In the genomic region with DNA sequence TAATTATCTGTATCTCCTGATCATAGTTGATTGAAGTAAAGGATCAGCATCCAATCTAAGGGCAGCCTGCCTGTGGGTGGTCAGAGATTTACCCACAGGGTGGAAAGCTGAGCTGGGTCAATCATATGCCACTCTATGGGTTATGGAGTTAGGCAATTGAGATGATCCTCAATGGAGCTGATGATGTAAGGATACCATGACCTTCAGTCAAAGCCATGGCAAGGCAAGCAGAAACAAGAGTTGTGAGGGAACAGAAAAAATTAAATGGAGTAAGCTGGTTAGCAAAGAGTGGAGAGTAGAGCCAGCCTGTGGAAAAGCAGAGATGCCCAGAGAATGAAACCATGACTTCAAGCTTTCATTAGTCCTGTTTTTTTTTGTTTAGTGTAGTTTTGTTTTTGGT, we compare ENCODE assay signal across 16 cellular contexts. TPM values are rescaled to one million over a fixed set of nuclear protein-coding genes. Genes with fewer than 3 reads are reported as not detected.
DNase-seq lines count a peak whose midpoint lies in the region; ATAC-seq, FAIRE-seq and TF ChIP-seq lines count a peak whose summit lies in the region.
"Had no signal": no experiment of that assay in that cellular context is flagged by ENCODE, and none has a peak within 500 bp of the region (broad histone marks: within the 10 kb centered on the region; RNA-seq: fewer than 3 reads in every experiment).

No MANE protein-coding gene starts in this region.

- H3K4me1 ChIP-seq in RWPE2 (ENCODE audit: insufficient read depth, poor library complexity, severe bottlenecking) = no peaks in the 10 kb centered on the region
- peaks cover 1% of the 10 kb centered on the region for H3K4me1 ChIP-seq in psoas muscle

- no peak for DNase-seq in GM12891 (ENCODE audit: insufficient read length, low spot score)
- no peak for DNase-seq in RWPE2 (ENCODE audit: low spot score)
- DNase-seq in fibroblast of gingiva (ENCODE audit: low read depth) = peak; percentile 38
- no peak for DNase-seq in psoas muscle
- DNase-seq in MG63 = no peak
- no peak for DNase-seq in DMS 273 (lab: John Stamatoyannopoulos, UW; ENCODE audit: unreplicated experiment)
- DNase-seq in H4 (ENCODE audit: low spot score) = no peak
- DNase-seq: Calu3; CD4-positive, alpha-beta memory T cell; NCI-H1436; NCI-H2029; NCI-H2171; NCI-H748 treated with DMSO at 0.1 percent for 48 hours; OCI-M1 had no signal

- 0 out of 3 replicates have a peak, but pooled peaks have one; percentile 25 for ATAC-seq in RWPE2 (ENCODE audit: low read depth)
- peak in 3 of 4 donors; percentile 28 to 58 (median 57) for ATAC-seq in psoas muscle
- ATAC-seq: HCT116 had no signal

- no peak for TF ChIP-seq POLR2A in GM12891 (IDR thresholded peaks at IDR 0.05; ENCODE audit: low read depth, low read length)

- TF ChIP-seq CTCF in RWPE2 (IDR thresholded peaks at IDR 0.05; ENCODE audit: poor library complexity, severe bottlenecking) (no peak), psoas muscle (IDR thresholded peaks at IDR 0.05) (peak; percentile 5)

- intact Hi-C loops in psoas muscle (cut with DNase I) = no loop called here

- H3K27me3 ChIP-seq in RWPE2 (ENCODE audit: insufficient read depth, poor library complexity, severe bottlenecking) = no peaks in the 10 kb centered on the region
- H3K27me3 ChIP-seq in psoas muscle (ENCODE audit: insufficient read depth in 3 of 3, low read length in 2 of 3) = no peaks in the 10 kb centered on the region
- no peaks in the 10 kb centered on the region for H3K27me3 ChIP-seq in MG63

- FAIRE-seq in GM12891 (lab: Jason Lieb, UNC) = peak; percentile 5

- no peaks in the 10 kb centered on the region for H3K36me3 ChIP-seq in RWPE2 (ENCODE audit: low read depth)
- no peaks in the 10 kb centered on the region for H3K36me3 ChIP-seq in psoas muscle (ENCODE audit: insufficient read depth in 1 of 2, low read depth in 1 of 2)
- no peaks in the 10 kb centered on the region for H3K36me3 ChIP-seq in MG63

- H3K9me3 ChIP-seq in RWPE2 (ENCODE audit: severe bottlenecking) (no peaks in the 10 kb centered on the region), psoas muscle (no peaks in the 10 kb centered on the region), MG63 (peaks cover 18% of the 10 kb centered on the region)

- H3K27ac ChIP-seq in RWPE2 (ENCODE audit: poor library complexity, severe bottlenecking) (no peak overlapping the region), psoas muscle (no peak overlapping the region)
- H3K27ac ChIP-seq: RWPE1 had no signal

- no peak overlapping the region for H3K4me3 ChIP-seq in RWPE2 (ENCODE audit: severe bottlenecking)
- no peak overlapping the region for H3K4me3 ChIP-seq in psoas muscle
- H3K4me3 ChIP-seq in MG63 = no peak overlapping the region

TF ChIP-seq in GM12891, 5 proteins besides CTCF, POLR2A, EP300 and RAD21:
- TF ChIP-seq POLR2AphosphoS5 (IDR thresholded peaks at IDR 0.05; ENCODE audit: low read depth, low read length) (no peak), TAF1 (IDR thresholded peaks at IDR 0.05; ENCODE audit: low read depth, low read length) (no peak), POU2F2 (IDR thresholded peaks at IDR 0.05; ENCODE audit: low read depth, low read length) (no peak)

RNA-seq across cellular contexts. Expression of a gene that starts 5.7 kb away (rescaled TPM):
- 73.8 TPM for polyA plus RNA-seq in GM12891 (2012; ENCODE audit: low read depth, missing spikeins)
- 10 to 100 TPM; 39.7 to 72.2 (median 50.6) TPM for total RNA-seq in psoas muscle
- 10 to 100 TPM; 31.1 to 58.7 (median 37.7) TPM for polyA plus RNA-seq in psoas muscle
- 52.8 and 81.8 TPM in 2 replicates for total RNA-seq in MG63 (2014; rRNA removed; shearing (Covaris generic); ENCODE audit: low replicate concordance)
- total RNA-seq in H4 (2014; rRNA removed; shearing (Covaris generic)) = 39.7 and 53.3 TPM in 2 replicates

RNA-seq across cellular contexts. Expression of a gene that starts 30.2 kb away (rescaled TPM):
- 0.55 TPM for polyA plus RNA-seq in GM12891 (2012; ENCODE audit: low read depth, missing spikeins)
- 10 to 100 TPM in 2 of 4 donors, 1 to 10 TPM in 2; 7.6 to 19.6 (median 11.8) TPM for total RNA-seq in psoas muscle
- 1 to 10 TPM; 2.8 to 7.9 (median 4.3) TPM for polyA plus RNA-seq in psoas muscle
- 0.07 TPM in 1 of 2 replicates, not detected in the other for total RNA-seq in MG63 (2014; rRNA removed; shearing (Covaris generic); ENCODE audit: low replicate concordance)
- 0.23 and 0.48 TPM in 2 replicates for total RNA-seq in H4 (2014; rRNA removed; shearing (Covaris generic))
- polyA plus RNA-seq: CD4-positive, alpha-beta memory T cell had no signal
